Comparison of ENCODE assay signal across 8 cellular contexts in genomic region chr22:36435516-36436415, GRCh38. TPM values are rescaled to one million over a fixed set of nuclear protein-coding genes. Genes with fewer than 3 reads are reported as not detected.
DNase-seq lines count a peak whose midpoint lies in the region; ATAC-seq and TF ChIP-seq lines count a peak whose summit lies in the region.

No MANE protein-coding gene starts in this region.

- H3K9me3 ChIP-seq in CD8-positive, alpha-beta memory T cell (ENCODE audit: low read length) = no peaks in the 10 kb centered on the region
- no peaks in the 10 kb centered on the region for H3K9me3 ChIP-seq in colonic mucosa

- no peaks in the 10 kb centered on the region for H3K36me3 ChIP-seq in CD8-positive, alpha-beta memory T cell (ENCODE audit: insufficient read depth, low read length)
- H3K36me3 ChIP-seq in colonic mucosa = no peaks in the 10 kb centered on the region

- peak overlapping the region; percentile 58 to 74 for H3K9ac ChIP-seq in colonic mucosa (ENCODE audit: low read depth in 2 of 2, low read length in 2 of 2)

- no peaks in the 10 kb centered on the region for H3K36me3 Mint-ChIP-seq in CD8-positive, alpha-beta memory T cell
- H3K36me3 Mint-ChIP-seq in WTC11 = no peaks in the 10 kb centered on the region

- no peaks in the 10 kb centered on the region for H3K9me3 Mint-ChIP-seq in CD8-positive, alpha-beta memory T cell
- no peaks in the 10 kb centered on the region for H3K9me3 Mint-ChIP-seq in WTC11

- DNase-seq in CD8-positive, alpha-beta memory T cell = peak; percentile 64 to 87 (median 78)
- DNase-seq in HL-60 (ENCODE audit: low read depth in 1 of 2, low spot score in 1 of 2) (peak; percentile 52 to 82), WTC11 (ENCODE audit: low spot score) (peak; percentile 58), colonic mucosa (peak; percentile 88)
- peak; percentile 66 for DNase-seq in stimulated activated CD4-positive, alpha-beta T cell treated with anti-CD3 and anti-CD28 coated beads, Interleukin-1b, Interleukin-23, amount 100 ng/mL, for 48 hours

- CTCF ChIA-PET in CD8-positive, alpha-beta memory T cell (lab: Charles Lee) = interaction anchor here (0.8 to 2.0 kb wide), 8 partner anchors 12 to 137 kb away, joined by 3 to 8 read pairs (median 4); no protein-coding TSS in a partner anchor
- CTCF ChIA-PET in WTC11 (lab: Charles Lee) = interaction anchor here (0.6 to 2.9 kb wide), 12 partner anchors 9 to 134 kb away, joined by 3 to 9 read pairs (median 4); partner anchors contain the start of gene MYH9

- H3K27ac Mint-ChIP-seq in CD8-positive, alpha-beta memory T cell = peak overlapping the region; percentile 73 to 96 (median 93)
- peak overlapping the region; percentile 80 for H3K27ac Mint-ChIP-seq in WTC11

- peaks cover 0 to 1% of the 10 kb centered on the region in 2 donors for H3K27me3 Mint-ChIP-seq in CD8-positive, alpha-beta memory T cell
- no peaks in the 10 kb centered on the region for H3K27me3 Mint-ChIP-seq in WTC11 (ENCODE audit: low read depth)

- no peak for TF ChIP-seq CTCF in HL-60 (IDR thresholded peaks at IDR 0.05; ENCODE audit: insufficient read depth, low read length)
- no peak for TF ChIP-seq CTCF in WTC11 (IDR thresholded peaks at IDR 0.05)
- no peak for TF ChIP-seq CTCF in colonic mucosa (IDR thresholded peaks at IDR 0.05)

- POLR2A ChIA-PET in CD8-positive, alpha-beta memory T cell (lab: Charles Lee) = interaction anchor here (1.0 to 1.2 kb wide), 3 partner anchors 16 to 104 kb away, joined by 4 to 5 read pairs (median 5); partner anchors contain the start of gene MYH9
- POLR2A ChIA-PET in WTC11 (lab: Charles Lee) = interaction anchor here (0.5 to 1.3 kb wide), 9 partner anchors 13 to 1372 kb away, joined by 3 to 13 read pairs (median 3); partner anchors contain the start of genes GCAT and MYH9

- no peak overlapping the region for H3K27ac ChIP-seq in CD8-positive, alpha-beta memory T cell (ENCODE audit: low read depth, low read length)
- H3K27ac ChIP-seq in HL-60 (replicated peaks) (peak overlapping the region; percentile 67), colonic mucosa (peak overlapping the region; percentile 90)

- peak overlapping the region; percentile 6 for H3K4me3 ChIP-seq in CD8-positive, alpha-beta memory T cell (ENCODE audit: low read length)
- H3K4me3 ChIP-seq in HL-60 (replicated peaks; ENCODE audit: insufficient read depth, low read length) = no peak overlapping the region
- H3K4me3 ChIP-seq in colonic mucosa = no peak overlapping the region

- intact Hi-C loops in colonic mucosa (cut with DNase I) = no loop called here

- no peaks in the 10 kb centered on the region for H3K27me3 ChIP-seq in CD8-positive, alpha-beta memory T cell (ENCODE audit: insufficient read depth, low read length, poor library complexity, severe bottlenecking)
- H3K27me3 ChIP-seq in HL-60 (ENCODE audit: insufficient read depth, poor library complexity, severe bottlenecking) (no peaks in the 10 kb centered on the region), colonic mucosa (no peaks in the 10 kb centered on the region)

- ATAC-seq in WTC11 (peak; percentile 78), HG03469 (IDR thresholded peaks at IDR 0.05; ENCODE audit: unreplicated experiment) (no peak), GM21786 (IDR thresholded peaks at IDR 0.05; ENCODE audit: unreplicated experiment) (no peak), HG02970 (IDR thresholded peaks at IDR 0.05; ENCODE audit: low FRiP score, unreplicated experiment) (no peak)

- peak overlapping the region; percentile 3 to 71 (median 54) for H3K4me3 Mint-ChIP-seq in CD8-positive, alpha-beta memory T cell
- 0 out of 2 replicates have a peak overlapping the region, but pooled peaks have one; percentile 5 for H3K4me3 Mint-ChIP-seq in WTC11

- H3K4me1 ChIP-seq in CD8-positive, alpha-beta memory T cell (ENCODE audit: insufficient read depth, low read length) = peaks cover 34% of the 10 kb centered on the region
- H3K4me1 ChIP-seq in colonic mucosa = peaks cover 18% of the 10 kb centered on the region

- H3K4me1 Mint-ChIP-seq in CD8-positive, alpha-beta memory T cell = peaks cover 20 to 38% (median 27%) of the 10 kb centered on the region in 3 donors
- peaks cover 43% of the 10 kb centered on the region for H3K4me1 Mint-ChIP-seq in WTC11

TF ChIP-seq in WTC11, 78 proteins besides CTCF, POLR2A, EP300 and RAD21:
- TF ChIP-seq ZNF263 (CRISPR knock-in tag; IDR thresholded peaks at IDR 0.05; ENCODE audit: low read depth) = no peak
- no peak for TF ChIP-seq ZNF317 (CRISPR knock-in tag; IDR thresholded peaks at IDR 0.05; ENCODE audit: borderline replicate concordance, low read depth)
- TF ChIP-seq NR1H2 (CRISPR knock-in tag; IDR thresholded peaks at IDR 0.05) = no peak
- peak; percentile 16; the same call in 1 of the 2 replicates for TF ChIP-seq GABPB1 (CRISPR knock-in tag; IDR thresholded peaks at IDR 0.05)
- TF ChIP-seq, protein P1, sequence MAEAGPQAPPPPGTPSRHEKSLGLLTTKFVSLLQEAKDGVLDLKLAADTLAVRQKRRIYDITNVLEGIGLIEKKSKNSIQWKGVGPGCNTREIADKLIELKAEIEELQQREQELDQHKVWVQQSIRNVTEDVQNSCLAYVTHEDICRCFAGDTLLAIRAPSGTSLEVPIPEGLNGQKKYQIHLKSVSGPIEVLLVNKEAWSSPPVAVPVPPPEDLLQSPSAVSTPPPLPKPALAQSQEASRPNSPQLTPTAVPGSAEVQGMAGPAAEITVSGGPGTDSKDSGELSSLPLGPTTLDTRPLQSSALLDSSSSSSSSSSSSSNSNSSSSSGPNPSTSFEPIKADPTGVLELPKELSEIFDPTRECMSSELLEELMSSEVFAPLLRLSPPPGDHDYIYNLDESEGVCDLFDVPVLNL (CRISPR knock-in tag; IDR thresholded peaks at IDR 0.05; ENCODE audit: borderline replicate concordance, low read depth) = no peak
- TF ChIP-seq ZNF416 (CRISPR knock-in tag; IDR thresholded peaks at IDR 0.05) = no peak
- TF ChIP-seq RORB (CRISPR knock-in tag; IDR thresholded peaks at IDR 0.05) = no peak
- no peak for TF ChIP-seq NFE2L1 (CRISPR knock-in tag; IDR thresholded peaks at IDR 0.05)
- peak; percentile 62 for TF ChIP-seq ZNF423 (CRISPR knock-in tag; IDR thresholded peaks at IDR 0.05)
- TF ChIP-seq MAX (CRISPR knock-in tag; IDR thresholded peaks at IDR 0.05) = no peak
- TF ChIP-seq GRHL2 (CRISPR knock-in tag; IDR thresholded peaks at IDR 0.05; ENCODE audit: insufficient replicate concordance, severe bottlenecking) = no peak
- TF ChIP-seq JUN (CRISPR knock-in tag; IDR thresholded peaks at IDR 0.05) = no peak
- peak; percentile 90 for TF ChIP-seq GTF2I (CRISPR knock-in tag; conservative IDR thresholded peaks at IDR 0.05)
- TF ChIP-seq SMAD4 (CRISPR knock-in tag; IDR thresholded peaks at IDR 0.05) = no peak
- TF ChIP-seq SMAD3 (CRISPR knock-in tag; IDR thresholded peaks at IDR 0.05; ENCODE audit: borderline replicate concordance) = no peak
- no peak for TF ChIP-seq USF2 (CRISPR knock-in tag; IDR thresholded peaks at IDR 0.05)
- TF ChIP-seq, protein P2, sequence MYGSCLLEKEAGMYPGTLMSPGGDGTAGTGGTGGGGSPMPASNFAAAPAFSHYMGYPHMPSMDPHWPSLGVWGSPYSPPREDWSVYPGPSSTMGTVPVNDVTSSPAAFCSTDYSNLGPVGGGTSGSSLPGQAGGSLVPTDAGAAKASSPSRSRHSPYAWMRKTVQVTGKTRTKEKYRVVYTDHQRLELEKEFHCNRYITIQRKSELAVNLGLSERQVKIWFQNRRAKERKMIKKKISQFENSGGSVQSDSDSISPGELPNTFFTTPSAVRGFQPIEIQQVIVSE (CRISPR knock-in tag; IDR thresholded peaks at IDR 0.05; ENCODE audit: borderline replicate concordance) = no peak
- no peak for TF ChIP-seq ZBTB21 (CRISPR knock-in tag; IDR thresholded peaks at IDR 0.05; ENCODE audit: borderline replicate concordance)
- no peak for TF ChIP-seq ATF3 (CRISPR knock-in tag; conservative IDR thresholded peaks at IDR 0.05)
- TF ChIP-seq JAZF1 (CRISPR knock-in tag; IDR thresholded peaks at IDR 0.05) = no peak

RNA-seq across cellular contexts. Expression of gene TXN2, which starts 45.7 kb away (rescaled TPM):
- total RNA-seq in CD8-positive, alpha-beta memory T cell = 100 to 1,000 TPM; 122 to 126 TPM
- polyA plus RNA-seq in CD8-positive, alpha-beta memory T cell = 127 TPM
- total RNA-seq in WTC11 (2021) (57.6 to 61.6 TPM (median 58.8 TPM) in 3 replicates), colonic mucosa (100 to 1,000 TPM; 101 to 142 TPM)

RNA-seq across cellular contexts. Expression of gene MYH9, which starts 48.0 kb away (rescaled TPM):
- total RNA-seq in CD8-positive, alpha-beta memory T cell = 100 to 1,000 TPM; 680 to 684 TPM
- 425 TPM for polyA plus RNA-seq in CD8-positive, alpha-beta memory T cell
- 272 to 288 TPM (median 277 TPM) in 3 replicates for total RNA-seq in WTC11 (2021)
- 100 to 1,000 TPM; 711 to 719 TPM for total RNA-seq in colonic mucosa
